ENCODE assay signal across 12 cellular contexts in genomic region chr6:157528931-157529653, GRCh38.
DNase-seq lines count a peak whose midpoint lies in the region; ATAC-seq and TF ChIP-seq lines count a peak whose summit lies in the region.
"Had no signal": no experiment of that assay in that cellular context is flagged by ENCODE, and none has a peak within 500 bp of the region (broad histone marks: within the 10 kb centered on the region; RNA-seq: fewer than 3 reads in every experiment).

No MANE protein-coding gene starts in this region.

- no peaks in the 10 kb centered on the region for H3K36me3 ChIP-seq in breast epithelium

- H3K27ac Mint-ChIP-seq in MCF 10A (ENCODE audit: low read depth, unreplicated experiment), result no peak overlapping the region
- H3K27ac Mint-ChIP-seq: activated naive CD4-positive, alpha-beta T cell treated with anti-CD3 and anti-CD28 coated beads for 36 hours had no signal

- no peak for ATAC-seq in left ventricle myocardium superior
- ATAC-seq: activated CD4-positive, CD25-positive, alpha-beta regulatory T cell treated with anti-CD3 and anti-CD28 coated beads, Interleukin-2, amount 50 U/mL, for 24 hours; Panc1 had no signal

- intact Hi-C loops in MCF 10A (cut with micrococcal nuclease) (no loop called here), breast epithelium (cut with DNase I; ENCODE audit: low total_unique reads) (no loop called here), left ventricle myocardium superior (cut with micrococcal nuclease) (no loop called here)

- TF ChIP-seq CTCF in MCF 10A (IDR thresholded peaks at IDR 0.05; ENCODE audit: unreplicated experiment), result no peak
- no peak for TF ChIP-seq CTCF in breast epithelium (IDR thresholded peaks at IDR 0.05)
- no peak for TF ChIP-seq CTCF in RWPE1 (conservative IDR thresholded peaks at IDR 0.05; ENCODE audit: low read depth)

- no peaks in the 10 kb centered on the region for H3K27me3 ChIP-seq in breast epithelium

- H3K27ac ChIP-seq in breast epithelium (no peak overlapping the region), RWPE1 (no peak overlapping the region)
- H3K27ac ChIP-seq: parathyroid adenoma had no signal

- BruUV-seq in MCF 10A (replicated peaks; lab: Mats Ljungman, UMichigan), result no TSS peak

- H3K4me3 ChIP-seq in breast epithelium, result no peak overlapping the region

- H3K4me3 Mint-ChIP-seq in MCF 10A (ENCODE audit: unreplicated experiment), result no peak overlapping the region
- H3K4me3 Mint-ChIP-seq: activated naive CD4-positive, alpha-beta T cell treated with anti-CD3 and anti-CD28 coated beads for 36 hours had no signal

- peaks cover 7% of the 10 kb centered on the region for H3K4me1 Mint-ChIP-seq in MCF 10A (ENCODE audit: insufficient read depth, unreplicated experiment)

- H3K9me3 Mint-ChIP-seq in MCF 10A (ENCODE audit: unreplicated experiment), result no peaks in the 10 kb centered on the region
- H3K9me3 Mint-ChIP-seq: activated naive CD4-positive, alpha-beta T cell treated with anti-CD3 and anti-CD28 coated beads for 36 hours had no signal

- DNase-seq in MCF 10A (ENCODE audit: unreplicated experiment) (peak; percentile 95), breast epithelium (ENCODE audit: low spot score in 2 of 2) (no peak), RWPE1 (ENCODE audit: low spot score) (peak; percentile 74), iris pigment epithelial cell (ENCODE audit: low read depth) (peak; percentile 73), left ventricle myocardium superior (no peak), EL (no peak)
- DNase-seq in stimulated activated CD4-positive, alpha-beta T cell treated with anti-CD3 and anti-CD28 coated beads, Interleukin-1b, Interleukin-23, amount 100 ng/mL, for 48 hours, result no peak
- no peak for DNase-seq in stimulated activated CD4-positive, alpha-beta T cell treated with anti-CD3 and anti-CD28 coated beads, Interleukin-2, amount 100 ng/mL, for 24 hours
- DNase-seq: activated naive CD4-positive, alpha-beta T cell treated with anti-CD3 and anti-CD28 coated beads for 36 hours had no signal

- TF ChIP-seq POLR2A in breast epithelium (IDR thresholded peaks at IDR 0.05), result no peak

- POLR2A ChIA-PET in MCF 10A (lab: Yijun Ruan, JAX) (interaction anchor here (0.7 to 1.8 kb wide), 4 partner anchors 8 to 1953 kb away, joined by 3 to 8 read pairs (median 4); no protein-coding TSS in a partner anchor), RWPE1 (lab: Yijun Ruan, JAX; ENCODE audit: low non-redundant PET) (no interaction called here)

- H3K27me3 Mint-ChIP-seq in MCF 10A (ENCODE audit: insufficient read depth, unreplicated experiment), result no peaks in the 10 kb centered on the region

- CTCF ChIA-PET in MCF 10A (lab: Yijun Ruan, JAX) (interaction anchor here (0.6 kb wide), 1 partner anchor 15 kb away, joined by 5 read pairs; no protein-coding TSS in a partner anchor), RWPE1 (lab: Yijun Ruan, JAX) (no interaction called here)

- no peaks in the 10 kb centered on the region for H3K4me1 ChIP-seq in breast epithelium

- no peaks in the 10 kb centered on the region for H3K36me3 Mint-ChIP-seq in MCF 10A (ENCODE audit: insufficient read depth, unreplicated experiment)

- H3K9me3 ChIP-seq in breast epithelium, result no peaks in the 10 kb centered on the region

Comparison
In these comparisons a context has a peak if more than half of its experiments do, and no peak if none do; other contexts are left out.
1. DNase-seq: peak in MCF 10A (single experiment), RWPE1 (single experiment) and iris pigment epithelial cell (single experiment); none in breast epithelium (0 of 2), stimulated activated CD4-positive, alpha-beta T cell treated with anti-CD3 and anti-CD28 coated beads, Interleukin-1b, Interleukin-23, amount 100 ng/mL, for 48 hours (single experiment), left ventricle myocardium superior (single experiment), stimulated activated CD4-positive, alpha-beta T cell treated with anti-CD3 and anti-CD28 coated beads, Interleukin-2, amount 100 ng/mL, for 24 hours (0 of 2) and EL (single experiment).